32 cellular contexts compared by ENCODE assay signal in genomic region chr7:73316521-73316920, GRCh38. TPM values are rescaled to one million over a fixed set of nuclear protein-coding genes. Genes with fewer than 3 reads are reported as not detected.
"Had no signal": no experiment of that assay in that cellular context is flagged by ENCODE, and none has a peak within 500 bp of the region (broad histone marks: within the 10 kb centered on the region; RNA-seq: fewer than 3 reads in every experiment).

No MANE protein-coding gene starts in this region.

- ATAC-seq: activated CD4-positive, alpha-beta T cell treated with anti-CD3 and anti-CD28 coated beads for 36 hours; activated CD4-positive, CD25-positive, alpha-beta regulatory T cell treated with anti-CD3 and anti-CD28 coated beads, Interleukin-2, amount 50 U/mL, for 24 hours; activated CD8-positive, alpha-beta memory T cell treated with anti-CD3 and anti-CD28 coated beads, Interleukin-2, amount 10 ng/mL, durations not matched to agents 7 days and 5 days; activated CD8-positive, alpha-beta T cell treated with anti-CD3 and anti-CD28 coated beads, Interleukin-2, amount 10 ng/mL, durations not matched to agents 7 days and 5 days; activated naive CD8-positive, alpha-beta T cell treated with anti-CD3 and anti-CD28 coated beads, Interleukin-2, amount 50 U/mL, for 24 hours; T-helper 17 cell had no signal

- H3K27me3 ChIP-seq: ascending aorta had no signal

- DNase-seq: activated CD4-positive, alpha-beta memory T cell treated with anti-CD3 and anti-CD28 coated beads, Interleukin-2, amount 10 ng/mL, durations not matched to agents 7 days and 5 days; activated CD4-positive, alpha-beta T cell treated with anti-CD3 and anti-CD28 coated beads for 1 hour; activated CD4-positive, alpha-beta T cell treated with anti-CD3 and anti-CD28 coated beads for 36 hours; activated CD4-positive, alpha-beta T cell treated with anti-CD3 and anti-CD28 coated beads for 48 hours; activated CD4-positive, alpha-beta T cell treated with anti-CD3 and anti-CD28 coated beads, Interleukin-2, amount 10 ng/mL, durations not matched to agents 7 days and 5 days; activated CD4-positive, alpha-beta T cell treated with anti-CD3 and anti-CD28 coated beads, Interleukin-2, amount 50 U/mL, for 48 hours; activated CD4-positive, CD25-positive, alpha-beta regulatory T cell; activated CD8-positive, alpha-beta memory T cell treated with anti-CD3 and anti-CD28 coated beads for 24 hours; activated CD8-positive, alpha-beta memory T cell treated with anti-CD3 and anti-CD28 coated beads, Interleukin-2, amount 10 ng/mL, durations not matched to agents 7 days and 5 days; activated CD8-positive, alpha-beta memory T cell treated with anti-CD3 and anti-CD28 coated beads, Interleukin-2, amount 50 U/mL, for 48 hours; activated CD8-positive, alpha-beta T cell treated with anti-CD3 and anti-CD28 coated beads, Interleukin-2, amount 10 ng/mL, durations not matched to agents 7 days and 5 days; activated effector memory CD4-positive, alpha-beta T cell treated with Interleukin-2 at 50 U/mL for 16 hours; activated gamma-delta T cell; activated naive CD4-positive, alpha-beta T cell treated with anti-CD3 and anti-CD28 coated beads, Interleukin-2, amount 10 ng/mL, durations not matched to agents 7 days and 5 days; activated naive CD4-positive, alpha-beta T cell treated with Interleukin-2 at 50 U/mL for 16 hours; activated naive CD8-positive, alpha-beta T cell treated with anti-CD3 and anti-CD28 coated beads, Interleukin-2, amount 10 ng/mL, durations not matched to agents 7 days and 5 days; activated naive CD8-positive, alpha-beta T cell treated with anti-CD3 and anti-CD28 coated beads, Interleukin-2, amount 50 U/mL, for 24 hours; activated T-cell treated with anti-CD3 and anti-CD28 coated beads, Interleukin-2, amount 50 U/mL, for 24 hours; activated T-cell treated with anti-CD3 and anti-CD28 coated beads, Interleukin-2, amount 50 U/mL, for 48 hours; amygdala; anterior cingulate cortex; central memory CD4-positive, alpha-beta T cell; T-helper 17 cell; T-helper 9 cell had no signal

- FAIRE-seq: TTC549 had no signal

- H3K4me1 ChIP-seq: ascending aorta had no signal

- H3K36me3 ChIP-seq: ascending aorta had no signal

- H3K9me3 ChIP-seq: ascending aorta had no signal

- H3K4me3 ChIP-seq: ascending aorta had no signal

- H3K27ac ChIP-seq: ascending aorta, VCaP had no signal

RNA-seq across cellular contexts. Expression of gene TRIM50, which starts 11.4 kb away (rescaled TPM):
- total RNA-seq: activated CD4-positive, alpha-beta memory T cell treated with anti-CD3 and anti-CD28 coated beads, Interleukin-2, amount 10 ng/mL, durations not matched to agents 7 days and 5 days; activated CD4-positive, alpha-beta T cell treated with anti-CD3 and anti-CD28 coated beads for 36 hours; activated CD4-positive, alpha-beta T cell treated with anti-CD3 and anti-CD28 coated beads, Interleukin-2, amount 10 ng/mL, durations not matched to agents 7 days and 5 days; activated CD8-positive, alpha-beta memory T cell treated with anti-CD3 and anti-CD28 coated beads, Interleukin-2, amount 10 ng/mL, durations not matched to agents 7 days and 5 days; activated CD8-positive, alpha-beta T cell treated with anti-CD3 and anti-CD28 coated beads, Interleukin-2, amount 10 ng/mL, durations not matched to agents 7 days and 5 days; activated naive CD8-positive, alpha-beta T cell treated with anti-CD3 and anti-CD28 coated beads, Interleukin-2, amount 10 ng/mL, durations not matched to agents 7 days and 5 days; activated T-helper 2 cell treated with anti-CD3 and anti-CD28 coated beads, Interferon-gamma antibody, Interleukin-2, Interleukin-4, amounts not matched to agents 10 μg/mL and 5 μg/mL and 100 μg/mL, durations not matched to agents 14 hours and 24 hours and 36 hours; ascending aorta; cardiac septum; cerebellum; T-helper 1 cell treated with Interleukin-12 subunit alpha and Interleukin-12 subunit beta and Interleukin-4 antibody, amounts not matched to agents 30 ng/mL and 1 ng/mL, for 36 hours; T-helper 17 cell had no signal

RNA-seq across cellular contexts. Expression of gene FKBP6, which starts 11.4 kb away (rescaled TPM):
- total RNA-seq: activated CD4-positive, alpha-beta memory T cell treated with anti-CD3 and anti-CD28 coated beads, Interleukin-2, amount 10 ng/mL, durations not matched to agents 7 days and 5 days; activated CD4-positive, alpha-beta T cell treated with anti-CD3 and anti-CD28 coated beads for 36 hours; activated CD4-positive, alpha-beta T cell treated with anti-CD3 and anti-CD28 coated beads, Interleukin-2, amount 10 ng/mL, durations not matched to agents 7 days and 5 days; activated CD8-positive, alpha-beta memory T cell treated with anti-CD3 and anti-CD28 coated beads, Interleukin-2, amount 10 ng/mL, durations not matched to agents 7 days and 5 days; activated CD8-positive, alpha-beta T cell treated with anti-CD3 and anti-CD28 coated beads, Interleukin-2, amount 10 ng/mL, durations not matched to agents 7 days and 5 days; activated naive CD8-positive, alpha-beta T cell treated with anti-CD3 and anti-CD28 coated beads, Interleukin-2, amount 10 ng/mL, durations not matched to agents 7 days and 5 days; activated T-helper 2 cell treated with anti-CD3 and anti-CD28 coated beads, Interferon-gamma antibody, Interleukin-2, Interleukin-4, amounts not matched to agents 10 μg/mL and 5 μg/mL and 100 μg/mL, durations not matched to agents 14 hours and 24 hours and 36 hours; ascending aorta; cardiac septum; cerebellum; T-helper 1 cell treated with Interleukin-12 subunit alpha and Interleukin-12 subunit beta and Interleukin-4 antibody, amounts not matched to agents 30 ng/mL and 1 ng/mL, for 36 hours; T-helper 17 cell had no signal
